8 cellular contexts compared by ENCODE assay signal in the genomic region with DNA sequence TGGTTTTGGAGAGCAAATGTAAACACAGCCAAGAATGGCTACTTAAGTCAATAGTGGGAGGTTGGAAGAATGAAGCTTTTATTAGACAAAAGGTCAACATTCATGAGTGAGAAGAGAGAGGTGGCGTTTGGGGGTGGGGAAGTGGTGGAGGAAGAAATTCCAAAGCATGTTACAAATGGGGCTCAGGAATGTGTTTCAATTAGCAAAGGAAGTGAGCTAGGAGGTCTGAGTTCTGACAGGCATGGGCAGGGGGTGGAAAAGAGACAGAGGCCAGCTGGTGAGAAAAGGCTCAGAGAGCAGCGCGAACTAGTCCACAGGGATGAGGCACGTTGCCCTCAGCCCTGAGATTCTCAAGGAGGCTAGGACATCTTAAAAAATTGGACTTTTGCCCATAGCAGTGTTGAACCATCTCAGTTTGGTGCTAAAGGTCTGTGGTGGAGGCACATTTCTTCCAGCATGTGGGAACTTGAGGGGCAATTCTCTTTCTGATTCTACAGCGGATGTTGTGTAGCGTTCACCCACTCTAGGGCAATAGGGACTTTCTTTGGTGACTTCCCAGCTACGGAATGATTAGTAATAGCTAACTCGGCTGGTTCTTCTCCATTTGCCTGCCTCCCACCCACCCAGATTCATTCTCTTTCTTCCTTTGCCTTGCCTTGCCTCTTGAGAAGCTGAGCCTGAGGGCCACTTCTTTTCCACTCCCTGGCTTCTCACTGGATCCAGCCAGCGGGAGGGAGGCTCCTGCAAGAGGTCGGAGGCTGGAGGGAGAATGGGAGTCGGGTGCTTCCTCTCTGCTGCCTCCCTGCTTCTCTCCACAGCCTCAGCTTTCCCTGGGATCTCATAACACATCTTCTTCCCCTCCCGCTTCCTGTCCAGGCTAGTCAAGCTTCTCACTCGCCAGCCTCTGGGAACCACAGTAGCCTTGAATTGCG. TPM values are rescaled to one million over a fixed set of nuclear protein-coding genes. Genes with fewer than 3 reads are reported as not detected.
DNase-seq lines count a peak whose midpoint lies in the region; ATAC-seq and TF ChIP-seq lines count a peak whose summit lies in the region.

No MANE protein-coding gene starts in this region.

- H3K18ac ChIP-seq in neuronal stem cell (ENCODE audit: low read length): peak overlapping the region; percentile 90

- peak overlapping the region; percentile 43 for H2BK12ac ChIP-seq in neuronal stem cell (ENCODE audit: low read length)

- H3K4me1 ChIP-seq in HUES64 (ENCODE audit: insufficient read depth, low read length) (peaks cover 23% of the 10 kb centered on the region), neuronal stem cell (ENCODE audit: control insufficient read depth in 2 of 2, insufficient read depth in 1 of 2, low read depth in 1 of 2, low read length in 2 of 2) (peaks cover 21 to 29% of the 10 kb centered on the region in 2 donors)

- ATAC-seq in GM21381 (IDR thresholded peaks at IDR 0.05; ENCODE audit: unreplicated experiment): peak; percentile 50

- peaks cover 36% of the 10 kb centered on the region for H3K4me1 Mint-ChIP-seq in chondrocyte (ENCODE audit: low read depth)

- H3K9me3 ChIP-seq in HUES64 (ENCODE audit: insufficient read depth, low read depth, low read length): no peaks in the 10 kb centered on the region
- H3K9me3 ChIP-seq in neuronal stem cell (replicated peaks in 1 of 2; ENCODE audit: control insufficient read depth in 2 of 2, insufficient read depth in 1 of 2, low read depth in 1 of 2, low read length in 2 of 2): no peaks in the 10 kb centered on the region

- H2AFZ ChIP-seq in neuronal stem cell (ENCODE audit: low read length): peak overlapping the region; percentile 70

- peak overlapping the region; percentile 93 for H3K27ac Mint-ChIP-seq in chondrocyte (ENCODE audit: unreplicated experiment)

- no peaks in the 10 kb centered on the region for H3K79me1 ChIP-seq in neuronal stem cell (ENCODE audit: low read depth, low read length)

- no peaks in the 10 kb centered on the region for H3K36me3 Mint-ChIP-seq in chondrocyte (ENCODE audit: low read depth)

- peak overlapping the region; percentile 4 for H4K91ac ChIP-seq in neuronal stem cell (ENCODE audit: low read depth, low read length, poor library complexity)

- 72% methylated on average over 14 of the region's 14 CpGs for WGBS in HUES64
- WGBS in neuronal stem cell (ENCODE audit: extremely low coverage in 2 of 2, insufficient read length in 2 of 2, insufficient replicate concordance in 1 of 2), 2 donors: no CpG with 5 or more reads among the region's 14 CpGs
- 71 to 79% methylated on average over 14 of the region's 14 CpGs for WGBS in lower leg skin, 2 donors

- H3K4me3 Mint-ChIP-seq in chondrocyte (ENCODE audit: unreplicated experiment): peak overlapping the region; percentile 16

- DNase-seq in GM12864 (ENCODE audit: low read depth) (peak; percentile 59), chondrocyte (ENCODE audit: low spot score) (no peak), neuronal stem cell (ENCODE audit: low spot score) (peak; percentile 66), GDM1 (lab: John Stamatoyannopoulos, UW) (no peak), NCI-H446 treated with DMSO at 0.1 percent for 48 hours (lab: John Stamatoyannopoulos, UW) (no peak), lower leg skin (ENCODE audit: low spot score in 2 of 2) (no peak)

- H2BK120ac ChIP-seq in neuronal stem cell (ENCODE audit: low read depth, low read length): peak overlapping the region; percentile 2

- peak overlapping the region; percentile 19 for H3K4me2 ChIP-seq in neuronal stem cell (ENCODE audit: insufficient read depth, low read length, poor library complexity, severe bottlenecking)

- no peak overlapping the region for H4K8ac ChIP-seq in neuronal stem cell (ENCODE audit: low read depth, low read length)

- H3K9ac ChIP-seq in HUES64 (ENCODE audit: low read depth, low read length) (peak overlapping the region; percentile 21; the same call in 1 of the 2 replicates), neuronal stem cell (ENCODE audit: low read depth, low read length, poor library complexity) (no peak overlapping the region)

- H3K36me3 ChIP-seq in HUES64 (ENCODE audit: insufficient read depth, low read length) (no peaks in the 10 kb centered on the region), neuronal stem cell (replicated peaks in 1 of 2; ENCODE audit: control insufficient read depth in 2 of 2, insufficient read depth in 2 of 2, low read length in 2 of 2) (no peaks in the 10 kb centered on the region)

- peak overlapping the region; percentile 4 for H2BK15ac ChIP-seq in neuronal stem cell (ENCODE audit: low read length)

- H3K4ac ChIP-seq in neuronal stem cell (ENCODE audit: low read length): peak overlapping the region; percentile 8

- H3K23ac ChIP-seq in neuronal stem cell (ENCODE audit: low read depth, low read length, poor library complexity): no peak overlapping the region

- intact Hi-C loops in lower leg skin (cut with DNase I; ENCODE audit: low total_unique reads): no loop called here

- no peak for TF ChIP-seq POLR2A in lower leg skin (IDR thresholded peaks at IDR 0.05)

- H3K27ac ChIP-seq in HUES64 (ENCODE audit: low read depth, low read length) (peak overlapping the region; percentile 63), neuronal stem cell (replicated peaks; ENCODE audit: low read length) (peak overlapping the region; percentile 88)

- H3K27me3 ChIP-seq in HUES64 (ENCODE audit: insufficient read depth, low read length): no peaks in the 10 kb centered on the region
- H3K27me3 ChIP-seq in neuronal stem cell (ENCODE audit: control insufficient read depth in 3 of 3, insufficient read depth in 3 of 3, low read depth in 1 of 3, low read length in 3 of 3): no peaks in the 10 kb centered on the region

- no peak for TF ChIP-seq CTCF in GM12864 (IDR thresholded peaks at IDR 0.05; ENCODE audit: low read depth, low read length, missing control alignments)
- no peak for TF ChIP-seq CTCF in chondrocyte (IDR thresholded peaks at IDR 0.05)
- TF ChIP-seq CTCF in lower leg skin (IDR thresholded peaks at IDR 0.05): no peak

- no peak overlapping the region for H2AK5ac ChIP-seq in neuronal stem cell (ENCODE audit: low read depth, low read length)

- no peak overlapping the region for H2BK5ac ChIP-seq in neuronal stem cell (ENCODE audit: low read length)

- H3K14ac ChIP-seq in neuronal stem cell (ENCODE audit: low read length): no peak overlapping the region

- no peaks in the 10 kb centered on the region for H3K9me3 Mint-ChIP-seq in chondrocyte (ENCODE audit: low read depth)

- no peaks in the 10 kb centered on the region for H3K27me3 Mint-ChIP-seq in chondrocyte (ENCODE audit: low read depth)

- H3K4me3 ChIP-seq in GM12864 (ENCODE audit: low read depth, low read length) (peak overlapping the region; percentile 24), HUES64 (ENCODE audit: low read length) (no peak overlapping the region), neuronal stem cell (ENCODE audit: low read length in 2 of 2) (no peak overlapping the region), lower leg skin (ENCODE audit: low read depth, poor library complexity, severe bottlenecking) (no peak overlapping the region)

RNA-seq across cellular contexts. Expression of gene NEDD9, which starts 45.1 kb away (rescaled TPM):
- 6.4 TPM for polyA plus RNA-seq in HUES64 (2013, experiment 1 of 2)
- polyA plus RNA-seq in HUES64 (2013, experiment 2 of 2): 9.9 TPM
- total RNA-seq in chondrocyte (23.2 to 42.0 TPM (median 25.2 TPM) in 3 replicates), lower leg skin (10 to 100 TPM; 26.8 to 46.0 (median 32.6) TPM)
- 6.2 TPM for polyA plus RNA-seq in neuronal stem cell (2013, experiment 1 of 2)
- polyA plus RNA-seq in neuronal stem cell (2013, experiment 2 of 2): 6.4 TPM

Comparison
In these comparisons a context has a peak if more than half of its experiments do, and no peak if none do; other contexts are left out.
1. DNase-seq: peak in GM12864 (single experiment) and neuronal stem cell (single experiment); none in chondrocyte (single experiment), GDM1 (single experiment), NCI-H446 treated with DMSO at 0.1 percent for 48 hours (single experiment) and lower leg skin (0 of 2).